In the genomic region with DNA sequence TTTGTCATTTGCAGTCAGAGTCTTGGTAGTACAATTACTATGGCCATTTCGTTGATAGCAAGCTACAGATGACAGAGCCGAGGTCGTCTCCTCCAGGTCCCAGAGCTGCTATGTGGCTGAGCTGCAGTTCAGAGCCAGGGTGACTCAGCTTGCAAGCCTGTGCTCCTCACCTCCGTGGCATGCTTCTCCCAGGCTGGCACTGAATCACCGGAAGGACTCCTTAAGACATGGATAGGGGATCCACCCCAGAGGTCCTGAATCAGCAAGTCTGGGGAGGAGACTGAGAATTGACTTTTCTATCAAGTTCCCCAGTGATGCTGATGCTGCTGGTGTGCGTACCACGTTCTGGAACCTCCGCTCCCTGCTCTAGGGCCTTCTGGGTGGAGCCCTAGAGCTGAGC, we compare ENCODE assay signal across 1 cellular context.
TF ChIP-seq lines count a peak whose summit lies in the region.

No MANE protein-coding gene starts in this region.

TF ChIP-seq in SK-N-SH, 30 proteins besides CTCF, POLR2A, EP300 and RAD21 (continued from another document):
- no peak for TF ChIP-seq TCF12 (IDR thresholded peaks at IDR 0.05)
- no peak for TF ChIP-seq GATA2 (CRISPR knock-in tag; IDR thresholded peaks at IDR 0.05)
- TF ChIP-seq FOSL2 (IDR thresholded peaks at IDR 0.05; ENCODE audit: borderline replicate concordance, low read depth), result no peak
